23 cellular contexts compared by ENCODE assay signal in the genomic region with DNA sequence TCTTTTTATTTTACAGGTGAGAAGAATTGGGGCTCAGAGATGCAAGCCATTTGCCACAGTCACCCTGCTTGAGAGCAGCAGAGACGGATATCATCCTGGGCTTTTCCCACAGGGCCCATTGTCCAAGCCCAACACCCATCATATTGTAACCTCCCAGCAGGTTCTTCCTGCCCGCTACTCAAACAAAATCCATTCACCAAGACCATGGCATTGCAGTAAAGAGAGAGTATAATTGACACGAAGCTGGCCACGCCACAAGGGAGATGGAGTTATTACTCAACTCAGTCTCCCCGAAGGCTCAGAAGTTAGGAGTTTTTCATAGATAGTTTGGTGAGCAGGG.
DNase-seq lines count a peak whose midpoint lies in the region; ATAC-seq and TF ChIP-seq lines count a peak whose summit lies in the region.
"Had no signal": no experiment of that assay in that cellular context is flagged by ENCODE, and none has a peak within 500 bp of the region (broad histone marks: within the 10 kb centered on the region; RNA-seq: fewer than 3 reads in every experiment).

No MANE protein-coding gene starts in this region.

- no peak for ATAC-seq in GM18502 (IDR thresholded peaks at IDR 0.05; ENCODE audit: poor library complexity, unreplicated experiment)
- ATAC-seq: HepG2 had no signal

- TF ChIP-seq CTCF in H9 (conservative IDR thresholded peaks at IDR 0.05) = no peak
- TF ChIP-seq CTCF in endodermal cell (conservative IDR thresholded peaks at IDR 0.05) = no peak

- H3K79me2 ChIP-seq in H9 (ENCODE audit: insufficient read depth, low read length) = no peaks in the 10 kb centered on the region

- H2BK120ac ChIP-seq in H9 (ENCODE audit: low read depth, low read length, poor library complexity, severe bottlenecking) = no peak overlapping the region

- no peak overlapping the region for H3K14ac ChIP-seq in H9 (ENCODE audit: insufficient read depth, low read length)

- H4K20me1 ChIP-seq in H9 (ENCODE audit: control insufficient read depth, insufficient read depth, insufficient read length) = no peaks in the 10 kb centered on the region

- no peak overlapping the region for H2AFZ ChIP-seq in H9 (ENCODE audit: low read length)
- H2AFZ ChIP-seq: GM23248 had no signal

- no peak overlapping the region for H4K5ac ChIP-seq in H9 (ENCODE audit: insufficient read length, low read depth, low read length)

- no peak overlapping the region for H2BK12ac ChIP-seq in H9 (ENCODE audit: insufficient read length, low read depth, low read length)

- H3K4me1 ChIP-seq in H9 (ENCODE audit: insufficient read depth, low read length) (peaks cover 18% of the 10 kb centered on the region; the same call in 1 of the 2 replicates), HUES64 (ENCODE audit: insufficient read depth, low read length) (peaks cover 38% of the 10 kb centered on the region), endodermal cell (ENCODE audit: control insufficient read depth, insufficient read depth, low read length) (peaks cover 10% of the 10 kb centered on the region), iPS-20b (ENCODE audit: insufficient read depth, low read length) (peaks cover 37% of the 10 kb centered on the region)
- H3K4me1 ChIP-seq: BE2C had no signal

- no peak overlapping the region for H3K9ac ChIP-seq in H9 (ENCODE audit: extremely low read depth, insufficient read length, low read length)
- H3K9ac ChIP-seq in HUES64 (ENCODE audit: low read depth, low read length) = peak overlapping the region; percentile 38
- no peak overlapping the region for H3K9ac ChIP-seq in endodermal cell (ENCODE audit: extremely low read depth, low read length, poor library complexity, severe bottlenecking)
- peak overlapping the region; percentile 74 for H3K9ac ChIP-seq in iPS-20b (ENCODE audit: low read depth, low read length)
- H3K9ac ChIP-seq: GM23248 had no signal

- peak overlapping the region; percentile 96 to 97 (median 97) for H3K27ac Mint-ChIP-seq in H9
- H3K27ac Mint-ChIP-seq in endodermal cell = peak overlapping the region; percentile 10
- H3K27ac Mint-ChIP-seq: CD4-positive, CD25-positive, alpha-beta regulatory T cell; CD8-positive, alpha-beta memory T cell; IgD-negative memory B cell had no signal

- no peak for DNase-seq in H9
- no peak for DNase-seq in endodermal cell
- DNase-seq in HCEC 1CT = no peak
- DNase-seq in posterior vena cava (ENCODE audit: low spot score) = no peak
- no peak for DNase-seq in SIG-M5 (lab: John Stamatoyannopoulos, UW)
- DNase-seq: ACHN; BE2C; C1 segment of cervical spinal cord; CD4-positive, CD25-positive, alpha-beta regulatory T cell; CD8-positive, alpha-beta memory T cell; COR-L47; DMS 273 treated with DMSO at 0.1 percent for 48 hours; DMS53; DND-41; EL; GM23248; H7; KG1 had no signal

- peak overlapping the region; percentile 48 for H3K4me2 ChIP-seq in H9 (ENCODE audit: insufficient read depth, insufficient read length, low read length)

- no peak overlapping the region for H3K18ac ChIP-seq in H9 (ENCODE audit: insufficient read length, low read depth, low read length)

- no CpG with 5 or more reads among the region's 5 CpGs for WGBS in H9 (ENCODE audit: extremely low coverage, insufficient read length, low lambda C conversion rate)
- 68% methylated on average over 5 of the region's 5 CpGs for WGBS in HUES64
- WGBS in endodermal cell (ENCODE audit: insufficient coverage in 1 of 2, insufficient read length in 1 of 2), 2 experiments = 87% methylated on average over 5 of the region's 5 CpGs; no CpG with 5 or more reads in 1 of the 2 experiments

- H3K23ac ChIP-seq in H9 (ENCODE audit: insufficient read length, low read depth, low read length) = no peak overlapping the region

- H3T11ph ChIP-seq in H9 (ENCODE audit: low read length) = no peak overlapping the region

- H3K9me3 Mint-ChIP-seq in H9 (peaks cover 0 to 3% of the 10 kb centered on the region in 2 experiments; a peak in 2 of 5 replicates), endodermal cell (no peaks in the 10 kb centered on the region)

- H4K8ac ChIP-seq in H9 (replicated peaks; ENCODE audit: insufficient read length, low read depth, low read length) = no peak overlapping the region

- no peaks in the 10 kb centered on the region for H3K36me3 ChIP-seq in HUES64 (ENCODE audit: insufficient read depth, low read length)
- no peaks in the 10 kb centered on the region for H3K36me3 ChIP-seq in endodermal cell (ENCODE audit: control insufficient read depth, insufficient read depth, low read length)
- no peaks in the 10 kb centered on the region for H3K36me3 ChIP-seq in iPS-20b (ENCODE audit: insufficient read depth, low read depth, low read length)
- H3K36me3 ChIP-seq: BE2C had no signal

- H3K4ac ChIP-seq in H9 (ENCODE audit: low read depth, low read length) = no peak overlapping the region

- H3K79me1 ChIP-seq in H9 (ENCODE audit: insufficient read depth, low read depth, low read length, poor library complexity, severe bottlenecking) = no peaks in the 10 kb centered on the region

- intact Hi-C loops in posterior vena cava (cut with DNase I) = loop anchor here in 1 of 2 donors (2.0 kb wide), 1 partner anchor 79 kb away; no protein-coding TSS in a partner anchor

- no peak overlapping the region for H4K91ac ChIP-seq in H9 (ENCODE audit: insufficient read length, low read depth, low read length)

- no peak overlapping the region for H2BK20ac ChIP-seq in H9 (ENCODE audit: low read depth, low read length, poor library complexity, severe bottlenecking)

- H3K4me3 Mint-ChIP-seq in H9 (peak overlapping the region in 1 of 2 experiments; percentile 25; a peak in 1 of 5 replicates), endodermal cell (no peak overlapping the region)
- H3K4me3 Mint-ChIP-seq: CD4-positive, CD25-positive, alpha-beta regulatory T cell; CD8-positive, alpha-beta memory T cell; IgD-negative memory B cell had no signal

- H3K23me2 ChIP-seq in H9 (ENCODE audit: insufficient read length, low read depth, low read length, poor library complexity, severe bottlenecking) = no peaks in the 10 kb centered on the region

- H3K27me3 ChIP-seq in H9 (ENCODE audit: insufficient read depth, low read length) (no peaks in the 10 kb centered on the region), HUES64 (ENCODE audit: insufficient read depth, low read length) (no peaks in the 10 kb centered on the region), endodermal cell (ENCODE audit: control insufficient read depth, insufficient read depth, low read length, poor library complexity, severe bottlenecking) (no peaks in the 10 kb centered on the region), iPS-20b (ENCODE audit: insufficient read depth, low read length) (no peaks in the 10 kb centered on the region)
- H3K27me3 ChIP-seq: BE2C had no signal

- H2BK5ac ChIP-seq in H9 (ENCODE audit: insufficient read length, low read length) = no peak overlapping the region

- H3K4me3 ChIP-seq in HUES64 (ENCODE audit: low read length) (no peak overlapping the region), endodermal cell (ENCODE audit: low read length) (no peak overlapping the region), iPS-20b (ENCODE audit: low read length) (peak overlapping the region; percentile 51; the same call in 1 of the 2 replicates)
- H3K4me3 ChIP-seq: GM23248 had no signal

- no peak overlapping the region for H2BK15ac ChIP-seq in H9 (ENCODE audit: low read depth, low read length)

- H3K27ac ChIP-seq in H9 (ENCODE audit: insufficient read length, low read depth, low read length) (peak overlapping the region; percentile 99), HUES64 (ENCODE audit: low read depth, low read length) (peak overlapping the region; percentile 80), endodermal cell (ENCODE audit: low read depth, low read length) (no peak overlapping the region), iPS-20b (ENCODE audit: low read length) (peak overlapping the region; percentile 92)
- H3K27ac ChIP-seq: GM23248 had no signal

- H3K27me3 Mint-ChIP-seq in H9 (ENCODE audit: low read depth) (peaks cover 2% of the 10 kb centered on the region; the same call in 1 of the 2 replicates), endodermal cell (ENCODE audit: insufficient read depth) (no peaks in the 10 kb centered on the region)

- H3K4me1 Mint-ChIP-seq in H9 (peaks cover 59 to 68% of the 10 kb centered on the region in 2 experiments), endodermal cell (peaks cover 32% of the 10 kb centered on the region)
- H3K4me1 Mint-ChIP-seq: CD4-positive, CD25-positive, alpha-beta regulatory T cell; CD8-positive, alpha-beta memory T cell; IgD-negative memory B cell had no signal

- H2AK5ac ChIP-seq in H9 (ENCODE audit: insufficient read length, low read length) = no peak overlapping the region

- peaks cover 3 to 4% (median 4%) of the 10 kb centered on the region in 3 experiments; a peak in 3 of 7 replicates for H3K36me3 Mint-ChIP-seq in H9 (ENCODE audit: insufficient read depth in 1 of 3, low read depth in 3 of 3)
- no peaks in the 10 kb centered on the region for H3K36me3 Mint-ChIP-seq in endodermal cell (ENCODE audit: low read depth)
- H3K36me3 Mint-ChIP-seq: CD4-positive, CD25-positive, alpha-beta regulatory T cell had no signal

- peak overlapping the region; percentile 63 for H3K56ac ChIP-seq in H9 (ENCODE audit: insufficient read length, low read depth, low read length)

- H3K9me3 ChIP-seq in H9 (ENCODE audit: control insufficient read depth, low read depth, low read length) (no peaks in the 10 kb centered on the region), HUES64 (ENCODE audit: insufficient read depth, low read depth, low read length) (no peaks in the 10 kb centered on the region), endodermal cell (ENCODE audit: control insufficient read depth, low read length) (no peaks in the 10 kb centered on the region), iPS-20b (ENCODE audit: insufficient read depth, low read depth, low read length) (no peaks in the 10 kb centered on the region)
- H3K9me3 ChIP-seq: BE2C had no signal

Comparison
In these comparisons a context has a peak if more than half of its experiments do, and no peak if none do; other contexts are left out.
1. H3K9ac ChIP-seq: peak in HUES64 (single experiment) and iPS-20b (single experiment); none in H9 (single experiment) and endodermal cell (single experiment).